In the genomic region with DNA sequence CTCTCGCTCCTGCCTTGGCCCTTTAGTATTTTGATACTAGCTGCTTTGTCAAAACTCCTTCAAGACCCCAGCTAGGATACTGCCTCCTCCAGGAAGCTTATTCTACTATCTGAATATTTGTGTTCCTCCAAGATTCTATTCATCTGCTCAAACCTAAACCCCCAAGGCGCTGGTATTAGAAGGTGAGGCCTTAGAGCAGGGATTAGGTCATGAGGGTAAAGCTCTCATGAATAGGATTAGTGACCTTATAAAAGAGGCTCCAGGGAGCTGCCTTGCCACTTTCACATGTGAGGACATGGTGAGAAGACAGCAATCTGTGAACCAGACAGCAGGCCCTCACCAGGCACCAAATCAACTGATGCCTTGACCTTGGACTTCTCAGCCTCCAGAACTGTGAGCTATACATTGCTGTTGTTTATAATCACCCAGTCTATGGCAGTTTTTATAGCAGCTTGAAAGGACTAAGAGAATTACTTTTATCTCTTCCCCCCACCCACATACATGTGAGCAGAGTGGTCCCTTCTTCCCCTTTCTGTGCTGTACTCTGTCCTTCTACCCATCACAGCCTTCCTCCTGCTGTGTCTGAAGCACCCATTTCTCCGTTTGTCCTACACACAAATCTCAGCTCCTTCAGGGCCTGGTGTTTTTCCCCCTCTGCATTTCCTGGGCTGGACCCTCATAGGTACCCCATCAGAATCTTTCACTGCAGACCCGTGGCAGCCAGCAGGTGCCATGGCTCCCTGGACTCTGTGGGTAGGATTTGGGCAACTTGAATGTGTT, we compare ENCODE assay signal across 8 cellular contexts. TPM values are rescaled to one million over a fixed set of nuclear protein-coding genes. Genes with fewer than 3 reads are reported as not detected.
DNase-seq lines count a peak whose midpoint lies in the region; ATAC-seq, FAIRE-seq and TF ChIP-seq lines count a peak whose summit lies in the region.

No MANE protein-coding gene starts in this region.

- H3K79me2 ChIP-seq in Karpas-422 (ENCODE audit: low read length) (no peaks in the 10 kb centered on the region), endothelial cell of umbilical vein (ENCODE audit: control insufficient read depth, insufficient read depth, low read length) (no peaks in the 10 kb centered on the region)

- H2AFZ ChIP-seq in Karpas-422 (ENCODE audit: low read length): no peak overlapping the region
- H2AFZ ChIP-seq in endothelial cell of umbilical vein (ENCODE audit: low read depth, low read length): peak overlapping the region; percentile 35

- no peak for FAIRE-seq in endothelial cell of umbilical vein (lab: Jason Lieb, UNC)

- H3K27ac ChIP-seq in Karpas-422 (ENCODE audit: low read length) (peak overlapping the region; percentile 48), endothelial cell of umbilical vein (ENCODE audit: insufficient read depth, low read depth, low read length) (peak overlapping the region; percentile 95), skeletal muscle tissue (ENCODE audit: low read depth, low read length) (peak overlapping the region; percentile 32)

- peak; percentile 1 for ATAC-seq in GM21529 (IDR thresholded peaks at IDR 0.05; ENCODE audit: unreplicated experiment)
- ATAC-seq in GM21360 (IDR thresholded peaks at IDR 0.05; ENCODE audit: unreplicated experiment): no peak

- dilution Hi-C loops in endothelial cell of umbilical vein (cut with MboI; ENCODE audit: extremely low pct_ligation_motif_present, low sequenced_read_pairs): no loop called here

- TF ChIP-seq POLR2A in endothelial cell of umbilical vein (IDR thresholded peaks at IDR 0.05; ENCODE audit: low read depth, low read length): no peak

- H3K9ac ChIP-seq in Karpas-422 (ENCODE audit: low read length): no peak overlapping the region
- peak overlapping the region; percentile 26 for H3K9ac ChIP-seq in endothelial cell of umbilical vein (replicated peaks; ENCODE audit: extremely low read depth, insufficient read depth, low read length)
- no peak overlapping the region for H3K9ac ChIP-seq in skeletal muscle tissue (ENCODE audit: low read depth in 1 of 3, low read length in 3 of 3)

- BruUV-seq in endothelial cell of umbilical vein (replicated peaks; lab: Mats Ljungman, UMichigan): TSS peak; percentile 87

- H3K4me1 ChIP-seq in Karpas-422 (ENCODE audit: low read length) (peaks cover 49% of the 10 kb centered on the region), endothelial cell of umbilical vein (ENCODE audit: control insufficient read depth, extremely low read depth, insufficient read depth, low read length) (peaks cover 61% of the 10 kb centered on the region), skeletal muscle tissue (ENCODE audit: control insufficient read depth in 3 of 3, insufficient read depth in 3 of 3, low read length in 3 of 3) (peaks cover 43 to 61% (median 59%) of the 10 kb centered on the region in 3 donors)

- CTCF ChIA-PET in endothelial cell of umbilical vein (lab: Charles Lee): interaction anchor here (0.7 to 4.3 kb wide), 14 partner anchors 8 to 149 kb away, joined by 3 to 23 read pairs (median 5); a partner anchor contains a TSS

- no peaks in the 10 kb centered on the region for H3K9me2 ChIP-seq in Karpas-422 (replicated peaks; ENCODE audit: insufficient read depth, low read length)

- peaks cover 33% of the 10 kb centered on the region for H4K20me1 ChIP-seq in Karpas-422 (ENCODE audit: insufficient read depth, low read depth, low read length)
- no peaks in the 10 kb centered on the region for H4K20me1 ChIP-seq in endothelial cell of umbilical vein (replicated peaks; ENCODE audit: control insufficient read depth, extremely low read depth, insufficient read depth, low read length)

- POLR2A ChIA-PET in endothelial cell of umbilical vein (lab: Charles Lee): interaction anchor here (0.6 to 4.0 kb wide), 8 partner anchors 12 to 663 kb away, joined by 3 to 38 read pairs (median 6); a partner anchor contains a TSS

- H3K4me3 ChIP-seq in Karpas-422 (ENCODE audit: low read length): peak overlapping the region; percentile 54; the same call in 1 of the 2 replicates
- H3K4me3 ChIP-seq in endothelial cell of umbilical vein (replicated peaks in 1 of 3; ENCODE audit: insufficient read depth in 1 of 3, low read depth in 1 of 3, low read length in 3 of 3): no peak overlapping the region
- H3K4me3 ChIP-seq in skeletal muscle tissue (ENCODE audit: low read length in 3 of 3): no peak overlapping the region

- H3K9me1 ChIP-seq in endothelial cell of umbilical vein (replicated peaks; ENCODE audit: control insufficient read depth, extremely low read depth, insufficient read depth, low read length): no peaks in the 10 kb centered on the region

- H3K4me2 ChIP-seq in Karpas-422 (ENCODE audit: low read depth, low read length, poor library complexity, severe bottlenecking) (peak overlapping the region; percentile 74), endothelial cell of umbilical vein (ENCODE audit: insufficient read depth, low read length) (peak overlapping the region; percentile 15)

- intact Hi-C loops in endothelial cell of umbilical vein (cut with micrococcal nuclease): no loop called here

- DNase-seq in Karpas-422 (peak; percentile 66), endothelial cell of umbilical vein (ENCODE audit: low read depth, low spot score) (no peak), NCI-H2227 (lab: John Stamatoyannopoulos, UW; ENCODE audit: unreplicated experiment) (no peak), cerebellar nuclear complex (lab: John Stamatoyannopoulos, UW) (no peak)
- no peak for DNase-seq in stimulated activated CD4-positive, alpha-beta T cell treated with anti-CD3 and anti-CD28 coated beads, Interleukin-4, amount 100 ng/mL, for 4 hours

- TF ChIP-seq CTCF in endothelial cell of umbilical vein (IDR thresholded peaks at IDR 0.05; ENCODE audit: extremely low read depth in 1 of 2, insufficient read depth in 1 of 2, low read depth in 1 of 2, low read length in 2 of 2): no peak

- H3K9me3 ChIP-seq in Karpas-422 (ENCODE audit: low read length) (no peaks in the 10 kb centered on the region), endothelial cell of umbilical vein (replicated peaks; ENCODE audit: control insufficient read depth, insufficient read depth, low read length) (no peaks in the 10 kb centered on the region), skeletal muscle tissue (ENCODE audit: control insufficient read depth in 3 of 3, low read length in 3 of 3) (no peaks in the 10 kb centered on the region)

- H3K27me3 ChIP-seq in Karpas-422 (ENCODE audit: low read length): no peaks in the 10 kb centered on the region
- no peaks in the 10 kb centered on the region for H3K27me3 ChIP-seq in endothelial cell of umbilical vein (ENCODE audit: control insufficient read depth in 2 of 2, insufficient read depth in 2 of 2, low read length in 2 of 2)
- no peaks in the 10 kb centered on the region for H3K27me3 ChIP-seq in skeletal muscle tissue (ENCODE audit: control insufficient read depth in 3 of 3, insufficient read depth in 3 of 3, low read length in 3 of 3)

- H3K36me3 ChIP-seq in Karpas-422 (ENCODE audit: insufficient read depth, low read length) (no peaks in the 10 kb centered on the region), endothelial cell of umbilical vein (ENCODE audit: control insufficient read depth in 2 of 2, extremely low read depth in 1 of 2, insufficient read depth in 2 of 2, low read length in 2 of 2) (no peaks in the 10 kb centered on the region), skeletal muscle tissue (ENCODE audit: control insufficient read depth in 3 of 3, insufficient read depth in 3 of 3, low read length in 3 of 3) (no peaks in the 10 kb centered on the region)

TF ChIP-seq in endothelial cell of umbilical vein, 7 proteins besides CTCF, POLR2A, EP300 and RAD21:
- TF ChIP-seq POLR2AphosphoS5 (IDR thresholded peaks at IDR 0.05; ENCODE audit: insufficient read depth, low read depth, low read length) (no peak), MYC (IDR thresholded peaks at IDR 0.05; ENCODE audit: low read depth, low read length) (no peak), GATA2 (IDR thresholded peaks at IDR 0.05; ENCODE audit: insufficient read depth, insufficient read length, low read depth, low read length) (no peak), FOS (IDR thresholded peaks at IDR 0.05; ENCODE audit: borderline replicate concordance, insufficient read depth, low read length) (no peak), EZH2 (IDR thresholded peaks at IDR 0.05; ENCODE audit: borderline replicate concordance, low read depth, low read length, severe bottlenecking) (no peak), JUN (IDR thresholded peaks at IDR 0.05; ENCODE audit: borderline replicate concordance, insufficient read depth, insufficient read length, low read depth) (no peak)
- TF ChIP-seq, protein P1, sequence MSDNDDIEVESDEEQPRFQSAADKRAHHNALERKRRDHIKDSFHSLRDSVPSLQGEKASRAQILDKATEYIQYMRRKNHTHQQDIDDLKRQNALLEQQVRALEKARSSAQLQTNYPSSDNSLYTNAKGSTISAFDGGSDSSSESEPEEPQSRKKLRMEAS (IDR thresholded peaks at IDR 0.05; ENCODE audit: insufficient read depth, insufficient read length): no peak

RNA-seq across cellular contexts. Expression of a gene that starts 54.5 kb away (rescaled TPM):
- total RNA-seq in Karpas-422 (2014; rRNA removed; shearing (Covaris generic); ENCODE audit: low replicate concordance): 10.6 and 12.8 TPM in 2 replicates
- total RNA-seq in endothelial cell of umbilical vein (27.8 and 33.1 TPM in 2 replicates), skeletal muscle tissue (10.4 TPM)
- polyA plus RNA-seq in endothelial cell of umbilical vein: 27.4 and 36.3 TPM in 2 replicates
- polyA plus RNA-seq in endothelial cell of umbilical vein (2011; cell fraction: cytosol; rRNA removed): 17.0 and 22.6 TPM in 2 replicates
- polyA plus RNA-seq in endothelial cell of umbilical vein (2011; cell fraction: nucleus; rRNA removed): 42.4 and 48.5 TPM in 2 replicates
- 19.9 and 37.4 TPM in 2 replicates for polyA plus RNA-seq in endothelial cell of umbilical vein (2012)
- polyA minus RNA-seq in endothelial cell of umbilical vein: 22.4 and 24.7 TPM in 2 replicates
- polyA minus RNA-seq in endothelial cell of umbilical vein (2011; cell fraction: cytosol; rRNA and poly(A)+ RNA removed): 7.2 TPM
- 26.3 and 35.3 TPM in 2 replicates for polyA minus RNA-seq in endothelial cell of umbilical vein (2011; cell fraction: nucleus; rRNA and poly(A)+ RNA removed)

Comparison
In these comparisons a context has a peak if more than half of its experiments do, and no peak if none do; other contexts are left out.
1. H3K27ac ChIP-seq: peak in every context shown above with its lines; median percentile 95 in endothelial cell of umbilical vein; 48 in Karpas-422; 32 in skeletal muscle tissue.